Comparison of ENCODE assay signal across 1 cellular context in the genomic region with DNA sequence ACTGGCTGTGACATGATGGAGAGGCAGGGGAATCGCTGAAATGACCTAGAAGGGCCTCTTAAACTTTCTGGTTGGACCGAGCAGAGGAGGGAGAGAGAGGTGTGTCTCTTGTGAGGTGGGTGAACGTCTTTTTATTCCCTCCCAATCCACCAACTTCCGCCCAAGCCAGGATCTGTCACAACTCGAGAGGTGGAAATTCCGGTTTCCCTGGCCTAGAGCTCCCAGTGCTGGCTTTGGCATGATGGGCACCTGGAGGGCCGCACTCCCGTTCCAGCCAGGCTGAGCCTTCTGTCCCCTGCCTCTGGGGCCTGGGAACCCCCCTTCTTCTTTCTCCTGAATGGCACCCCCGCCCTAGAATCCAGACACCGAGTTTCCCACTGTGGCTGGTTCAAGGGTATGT.
TF ChIP-seq lines count a peak whose summit lies in the region.

A gene (plus strand): TSS at position 224 of the 400 bp plus-strand sequence. CDS start 994 bp downstream, outside the sequence.

TF ChIP-seq in WTC11, 78 proteins besides CTCF, POLR2A, EP300 and RAD21 (continued from another document):
- TF ChIP-seq, protein P1, sequence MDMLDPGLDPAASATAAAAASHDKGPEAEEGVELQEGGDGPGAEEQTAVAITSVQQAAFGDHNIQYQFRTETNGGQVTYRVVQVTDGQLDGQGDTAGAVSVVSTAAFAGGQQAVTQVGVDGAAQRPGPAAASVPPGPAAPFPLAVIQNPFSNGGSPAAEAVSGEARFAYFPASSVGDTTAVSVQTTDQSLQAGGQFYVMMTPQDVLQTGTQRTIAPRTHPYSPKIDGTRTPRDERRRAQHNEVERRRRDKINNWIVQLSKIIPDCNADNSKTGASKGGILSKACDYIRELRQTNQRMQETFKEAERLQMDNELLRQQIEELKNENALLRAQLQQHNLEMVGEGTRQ (CRISPR knock-in tag; IDR thresholded peaks at IDR 0.05) = no peak
- TF ChIP-seq NR3C1 (CRISPR knock-in tag; conservative IDR thresholded peaks at IDR 0.05; ENCODE audit: low read depth) (no peak), EMX1 (CRISPR knock-in tag; IDR thresholded peaks at IDR 0.05) (no peak), CREM (CRISPR knock-in tag; IDR thresholded peaks at IDR 0.05) (no peak), GABPB1 (CRISPR knock-in tag; IDR thresholded peaks at IDR 0.05) (no peak), RORB (CRISPR knock-in tag; IDR thresholded peaks at IDR 0.05) (no peak), SOX15 (CRISPR knock-in tag; IDR thresholded peaks at IDR 0.05) (no peak)
- TF ChIP-seq, protein P2, sequence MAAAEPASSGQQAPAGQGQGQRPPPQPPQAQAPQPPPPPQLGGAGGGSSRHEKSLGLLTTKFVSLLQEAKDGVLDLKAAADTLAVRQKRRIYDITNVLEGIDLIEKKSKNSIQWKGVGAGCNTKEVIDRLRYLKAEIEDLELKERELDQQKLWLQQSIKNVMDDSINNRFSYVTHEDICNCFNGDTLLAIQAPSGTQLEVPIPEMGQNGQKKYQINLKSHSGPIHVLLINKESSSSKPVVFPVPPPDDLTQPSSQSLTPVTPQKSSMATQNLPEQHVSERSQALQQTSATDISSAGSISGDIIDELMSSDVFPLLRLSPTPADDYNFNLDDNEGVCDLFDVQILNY (CRISPR knock-in tag; IDR thresholded peaks at IDR 0.05) = no peak
- TF ChIP-seq, protein P3, sequence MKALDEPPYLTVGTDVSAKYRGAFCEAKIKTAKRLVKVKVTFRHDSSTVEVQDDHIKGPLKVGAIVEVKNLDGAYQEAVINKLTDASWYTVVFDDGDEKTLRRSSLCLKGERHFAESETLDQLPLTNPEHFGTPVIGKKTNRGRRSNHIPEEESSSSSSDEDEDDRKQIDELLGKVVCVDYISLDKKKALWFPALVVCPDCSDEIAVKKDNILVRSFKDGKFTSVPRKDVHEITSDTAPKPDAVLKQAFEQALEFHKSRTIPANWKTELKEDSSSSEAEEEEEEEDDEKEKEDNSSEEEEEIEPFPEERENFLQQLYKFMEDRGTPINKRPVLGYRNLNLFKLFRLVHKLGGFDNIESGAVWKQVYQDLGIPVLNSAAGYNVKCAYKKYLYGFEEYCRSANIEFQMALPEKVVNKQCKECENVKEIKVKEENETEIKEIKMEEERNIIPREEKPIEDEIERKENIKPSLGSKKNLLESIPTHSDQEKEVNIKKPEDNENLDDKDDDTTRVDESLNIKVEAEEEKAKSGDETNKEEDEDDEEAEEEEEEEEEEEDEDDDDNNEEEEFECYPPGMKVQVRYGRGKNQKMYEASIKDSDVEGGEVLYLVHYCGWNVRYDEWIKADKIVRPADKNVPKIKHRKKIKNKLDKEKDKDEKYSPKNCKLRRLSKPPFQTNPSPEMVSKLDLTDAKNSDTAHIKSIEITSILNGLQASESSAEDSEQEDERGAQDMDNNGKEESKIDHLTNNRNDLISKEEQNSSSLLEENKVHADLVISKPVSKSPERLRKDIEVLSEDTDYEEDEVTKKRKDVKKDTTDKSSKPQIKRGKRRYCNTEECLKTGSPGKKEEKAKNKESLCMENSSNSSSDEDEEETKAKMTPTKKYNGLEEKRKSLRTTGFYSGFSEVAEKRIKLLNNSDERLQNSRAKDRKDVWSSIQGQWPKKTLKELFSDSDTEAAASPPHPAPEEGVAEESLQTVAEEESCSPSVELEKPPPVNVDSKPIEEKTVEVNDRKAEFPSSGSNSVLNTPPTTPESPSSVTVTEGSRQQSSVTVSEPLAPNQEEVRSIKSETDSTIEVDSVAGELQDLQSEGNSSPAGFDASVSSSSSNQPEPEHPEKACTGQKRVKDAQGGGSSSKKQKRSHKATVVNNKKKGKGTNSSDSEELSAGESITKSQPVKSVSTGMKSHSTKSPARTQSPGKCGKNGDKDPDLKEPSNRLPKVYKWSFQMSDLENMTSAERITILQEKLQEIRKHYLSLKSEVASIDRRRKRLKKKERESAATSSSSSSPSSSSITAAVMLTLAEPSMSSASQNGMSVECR (CRISPR knock-in tag; IDR thresholded peaks at IDR 0.05; ENCODE audit: borderline replicate concordance) = no peak
- TF ChIP-seq, protein P4, sequence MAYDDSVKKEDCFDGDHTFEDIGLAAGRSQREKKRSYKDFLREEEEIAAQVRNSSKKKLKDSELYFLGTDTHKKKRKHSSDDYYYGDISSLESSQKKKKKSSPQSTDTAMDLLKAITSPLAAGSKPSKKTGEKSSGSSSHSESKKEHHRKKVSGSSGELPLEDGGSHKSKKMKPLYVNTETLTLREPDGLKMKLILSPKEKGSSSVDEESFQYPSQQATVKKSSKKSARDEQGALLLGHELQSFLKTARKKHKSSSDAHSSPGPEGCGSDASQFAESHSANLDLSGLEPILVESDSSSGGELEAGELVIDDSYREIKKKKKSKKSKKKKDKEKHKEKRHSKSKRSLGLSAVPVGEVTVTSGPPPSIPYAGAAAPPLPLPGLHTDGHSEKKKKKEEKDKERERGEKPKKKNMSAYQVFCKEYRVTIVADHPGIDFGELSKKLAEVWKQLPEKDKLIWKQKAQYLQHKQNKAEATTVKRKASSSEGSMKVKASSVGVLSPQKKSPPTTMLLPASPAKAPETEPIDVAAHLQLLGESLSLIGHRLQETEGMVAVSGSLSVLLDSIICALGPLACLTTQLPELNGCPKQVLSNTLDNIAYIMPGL (CRISPR knock-in tag; IDR thresholded peaks at IDR 0.05) = no peak
